ENCODE assay signal across 1 cellular context in the genomic region with DNA sequence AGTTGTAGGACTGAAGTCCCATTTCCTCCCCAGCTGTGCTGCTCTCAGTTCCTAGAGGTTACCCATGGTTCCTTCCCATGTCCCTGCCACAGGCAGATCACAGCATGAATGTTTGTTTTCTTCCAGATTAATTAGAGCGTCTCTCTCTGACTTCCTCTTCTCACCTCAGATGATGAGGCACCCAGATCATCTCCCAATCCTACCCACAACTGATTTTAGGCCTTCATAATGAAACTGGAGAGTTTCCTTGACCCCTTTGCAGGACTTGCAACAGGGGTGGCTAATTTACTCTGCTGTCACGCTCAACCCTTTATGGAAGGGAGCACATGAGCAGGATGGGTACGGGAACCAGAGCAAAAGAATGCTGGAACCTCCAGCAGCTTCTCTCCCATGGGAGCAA.
TF ChIP-seq lines count a peak whose summit lies in the region.

No MANE protein-coding gene starts in this region.

TF ChIP-seq in GM12878, 131 proteins besides CTCF, POLR2A, EP300 and RAD21:
- TF ChIP-seq GATAD2B (conservative IDR thresholded peaks at IDR 0.05; ENCODE audit: low read depth) = no peak
- no peak for TF ChIP-seq SREBF1 (IDR thresholded peaks at IDR 0.05; ENCODE audit: low read length)
